In the genomic region with DNA sequence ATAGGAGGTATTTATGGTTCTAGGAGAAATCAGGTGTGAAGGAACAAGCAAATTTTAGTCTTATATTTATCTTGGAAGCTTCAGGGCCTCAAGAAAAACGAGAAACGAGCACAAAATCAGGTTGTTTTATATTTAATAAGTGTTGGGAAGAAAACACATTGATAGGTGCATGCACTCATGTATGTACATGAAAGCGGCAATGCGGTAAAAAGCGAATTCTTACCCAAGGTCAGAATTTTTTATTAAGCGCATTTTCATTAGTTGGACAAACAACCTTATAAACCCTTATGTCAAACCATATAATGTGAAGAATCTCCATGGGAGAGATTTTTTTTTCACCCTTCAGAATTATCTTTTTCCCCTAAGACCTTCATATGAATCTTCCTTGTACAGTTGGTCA, we compare ENCODE assay signal across 7 cellular contexts.
"Had no signal": no experiment of that assay in that cellular context is flagged by ENCODE, and none has a peak within 500 bp of the region (broad histone marks: within the 10 kb centered on the region; RNA-seq: fewer than 3 reads in every experiment).

No MANE protein-coding gene starts in this region.

- FAIRE-seq: GM12878, GM12891, GM12892, GM18507, GM19239 had no signal

- H3K4me3 ChIP-seq: GM12878 had no signal

- DNase-seq: GDM1, GF-D8 had no signal

- ATAC-seq: GM12878 had no signal
